In genomic region chr22:45689195-45689594, GRCh38 we compare ENCODE assay signal across 13 cellular contexts. TPM values are rescaled to one million over a fixed set of nuclear protein-coding genes. Genes with fewer than 3 reads are reported as not detected.
A peak's percentile ranks its signal among the peaks of the same experiment; 100 is the strongest.
DNase-seq lines count a peak whose midpoint lies in the region; ATAC-seq and TF ChIP-seq lines count a peak whose summit lies in the region.
"Had no signal": no experiment of that assay in that cellular context is flagged by ENCODE, and none has a peak within 500 bp of the region (broad histone marks: within the 10 kb centered on the region; RNA-seq: fewer than 3 reads in every experiment).

No MANE protein-coding gene starts in this region.

- TF ChIP-seq EP300 in sigmoid colon (IDR thresholded peaks at IDR 0.05), result no peak

- peaks cover 55% of the 10 kb centered on the region for H3K4me1 ChIP-seq in adipocyte (ENCODE audit: control insufficient read depth, insufficient read depth, low read length)
- H3K4me1 ChIP-seq in sigmoid colon, result peaks cover 0 to 86% (median 61%) of the 10 kb centered on the region in 4 donors

- no peaks in the 10 kb centered on the region for H3K27me3 ChIP-seq in adipocyte (replicated peaks; ENCODE audit: control insufficient read depth, insufficient read depth, low read length)
- H3K27me3 ChIP-seq in sigmoid colon, result no peaks in the 10 kb centered on the region

- no peak for TF ChIP-seq POLR2A in sigmoid colon (IDR thresholded peaks at IDR 0.05)

- TF ChIP-seq CTCF in sigmoid colon (IDR thresholded peaks at IDR 0.05), result no peak

- peak overlapping the region; percentile 7 for H3K9ac ChIP-seq in adipocyte (ENCODE audit: low read length)

- intact Hi-C loops in left ventricle myocardium superior (cut with micrococcal nuclease) (no loop called here), sigmoid colon (cut with DNase I) (no loop called here)

- ATAC-seq in left ventricle myocardium superior (peak; percentile 76), GM21717 (IDR thresholded peaks at IDR 0.05; ENCODE audit: unreplicated experiment) (no peak)

- DNase-seq in OCI-M1 (lab: John Stamatoyannopoulos, UW) (peak; percentile 29), adipocyte (ENCODE audit: low read depth) (no peak), left ventricle myocardium superior (no peak), sigmoid colon (no peak), NCI-H2107 (lab: John Stamatoyannopoulos, UW) (no peak), H4 (ENCODE audit: low spot score) (no peak)
- DNase-seq in activated CD4-positive, alpha-beta T cell treated with anti-CD3 and anti-CD28 coated beads, Interleukin-2, amount 50 U/mL, for 1 hour, result no peak
- DNase-seq: activated CD4-positive, alpha-beta T cell treated with anti-CD3 and anti-CD28 coated beads, Interleukin-2, amount 50 U/mL, for 48 hours; mucosa of descending colon; NCI-H187 treated with DMSO at 0.1 percent for 48 hours; NCI-H526 treated with DMSO at 0.1 percent for 48 hours had no signal

- no peaks in the 10 kb centered on the region for H3K9me3 ChIP-seq in adipocyte (ENCODE audit: control insufficient read depth, low read length)
- no peaks in the 10 kb centered on the region for H3K9me3 ChIP-seq in sigmoid colon
- H3K9me3 ChIP-seq: mucosa of descending colon had no signal

- H3K27ac ChIP-seq in sigmoid colon, result peak overlapping the region; percentile 5 to 63 (median 43)
- H3K27ac ChIP-seq: HL-60 had no signal

- H3K4me3 ChIP-seq in adipocyte (ENCODE audit: low read length) (no peak overlapping the region), sigmoid colon (no peak overlapping the region)
- H3K4me3 ChIP-seq: mucosa of descending colon had no signal

- peaks cover 19% of the 10 kb centered on the region for H3K36me3 ChIP-seq in adipocyte (ENCODE audit: control insufficient read depth, insufficient read depth, low read length, severe bottlenecking)
- peaks cover 0 to 26% (median 10%) of the 10 kb centered on the region in 4 donors for H3K36me3 ChIP-seq in sigmoid colon

RNA-seq across cellular contexts. Expression of gene ATXN10, which starts 17.6 kb away (rescaled TPM):
- total RNA-seq in left ventricle myocardium superior (142 TPM), sigmoid colon (100 to 1,000 TPM; 160 to 187 (median 185) TPM)
- polyA plus RNA-seq in sigmoid colon, result 10 to 100 TPM; 37.9 to 49.3 (median 46.2) TPM
- total RNA-seq in H4 (2014; rRNA removed; shearing (Covaris generic)), result 69.8 and 111 TPM in 2 replicates
